Comparison of ENCODE assay signal across 1 cellular context in genomic region chr20:32681175-32682084, GRCh38.
TF ChIP-seq lines count a peak whose summit lies in the region.

No MANE protein-coding gene starts in this region.

TF ChIP-seq in HepG2, 621 proteins besides CTCF, POLR2A, EP300 and RAD21 (continued from another document and continues in another):
- TF ChIP-seq, protein P1, sequence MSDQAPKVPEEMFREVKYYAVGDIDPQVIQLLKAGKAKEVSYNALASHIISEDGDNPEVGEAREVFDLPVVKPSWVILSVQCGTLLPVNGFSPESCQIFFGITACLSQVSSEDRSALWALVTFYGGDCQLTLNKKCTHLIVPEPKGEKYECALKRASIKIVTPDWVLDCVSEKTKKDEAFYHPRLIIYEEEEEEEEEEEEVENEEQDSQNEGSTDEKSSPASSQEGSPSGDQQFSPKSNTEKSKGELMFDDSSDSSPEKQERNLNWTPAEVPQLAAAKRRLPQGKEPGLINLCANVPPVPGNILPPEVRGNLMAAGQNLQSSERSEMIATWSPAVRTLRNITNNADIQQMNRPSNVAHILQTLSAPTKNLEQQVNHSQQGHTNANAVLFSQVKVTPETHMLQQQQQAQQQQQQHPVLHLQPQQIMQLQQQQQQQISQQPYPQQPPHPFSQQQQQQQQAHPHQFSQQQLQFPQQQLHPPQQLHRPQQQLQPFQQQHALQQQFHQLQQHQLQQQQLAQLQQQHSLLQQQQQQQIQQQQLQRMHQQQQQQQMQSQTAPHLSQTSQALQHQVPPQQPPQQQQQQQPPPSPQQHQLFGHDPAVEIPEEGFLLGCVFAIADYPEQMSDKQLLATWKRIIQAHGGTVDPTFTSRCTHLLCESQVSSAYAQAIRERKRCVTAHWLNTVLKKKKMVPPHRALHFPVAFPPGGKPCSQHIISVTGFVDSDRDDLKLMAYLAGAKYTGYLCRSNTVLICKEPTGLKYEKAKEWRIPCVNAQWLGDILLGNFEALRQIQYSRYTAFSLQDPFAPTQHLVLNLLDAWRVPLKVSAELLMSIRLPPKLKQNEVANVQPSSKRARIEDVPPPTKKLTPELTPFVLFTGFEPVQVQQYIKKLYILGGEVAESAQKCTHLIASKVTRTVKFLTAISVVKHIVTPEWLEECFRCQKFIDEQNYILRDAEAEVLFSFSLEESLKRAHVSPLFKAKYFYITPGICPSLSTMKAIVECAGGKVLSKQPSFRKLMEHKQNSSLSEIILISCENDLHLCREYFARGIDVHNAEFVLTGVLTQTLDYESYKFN (CRISPR knock-in tag; conservative IDR thresholded peaks at IDR 0.05) = no peak
- TF ChIP-seq NR2F6 (IDR thresholded peaks at IDR 0.05) = peak; percentile 53
- no peak for TF ChIP-seq NR2F6 (CRISPR knock-in tag; IDR thresholded peaks at IDR 0.05)
- TF ChIP-seq, protein P2, sequence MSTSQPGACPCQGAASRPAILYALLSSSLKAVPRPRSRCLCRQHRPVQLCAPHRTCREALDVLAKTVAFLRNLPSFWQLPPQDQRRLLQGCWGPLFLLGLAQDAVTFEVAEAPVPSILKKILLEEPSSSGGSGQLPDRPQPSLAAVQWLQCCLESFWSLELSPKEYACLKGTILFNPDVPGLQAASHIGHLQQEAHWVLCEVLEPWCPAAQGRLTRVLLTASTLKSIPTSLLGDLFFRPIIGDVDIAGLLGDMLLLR (CRISPR knock-in tag; IDR thresholded peaks at IDR 0.05) = 0 out of 2 replicates have a peak, but pooled peaks have one; percentile 49
- TF ChIP-seq IRX3 (CRISPR knock-in tag; IDR thresholded peaks at IDR 0.05; ENCODE audit: borderline replicate concordance, low read depth) = peak; percentile 59; the same call in 1 of the 2 replicates
- no peak for TF ChIP-seq NR1H2 (CRISPR knock-in tag; IDR thresholded peaks at IDR 0.05; ENCODE audit: borderline replicate concordance, low read depth)
- TF ChIP-seq ZC3H4 (CRISPR knock-in tag; IDR thresholded peaks at IDR 0.05; ENCODE audit: borderline replicate concordance) = no peak
- TF ChIP-seq SMYD3 (CRISPR knock-in tag; IDR thresholded peaks at IDR 0.05) = no peak; the same call in 1 of the 2 replicates
- no peak for TF ChIP-seq ZBTB43 (CRISPR knock-in tag; conservative IDR thresholded peaks at IDR 0.05)
- no peak for TF ChIP-seq ZNF781 (CRISPR knock-in tag; IDR thresholded peaks at IDR 0.05; ENCODE audit: borderline replicate concordance, not compliant biosample characterization)
- no peak for TF ChIP-seq MBNL3 (CRISPR knock-in tag; conservative IDR thresholded peaks at IDR 0.05)
- TF ChIP-seq FOXK1 (CRISPR knock-in tag; IDR thresholded peaks at IDR 0.05; ENCODE audit: borderline replicate concordance, low read depth) = no peak
- no peak for TF ChIP-seq SRSF9 (IDR thresholded peaks at IDR 0.05; ENCODE audit: borderline replicate concordance, insufficient read depth, low read depth, low read length, poor library complexity, severe bottlenecking)
- TF ChIP-seq ELF3 (CRISPR knock-in tag; IDR thresholded peaks at IDR 0.05) = no peak
- no peak for TF ChIP-seq HES4 (CRISPR knock-in tag; IDR thresholded peaks at IDR 0.05; ENCODE audit: borderline replicate concordance)
- TF ChIP-seq AHR (CRISPR knock-in tag; IDR thresholded peaks at IDR 0.05) = 0 out of 2 replicates have a peak, but pooled peaks have one; percentile 21
- TF ChIP-seq KLF15 (CRISPR knock-in tag; IDR thresholded peaks at IDR 0.05; ENCODE audit: borderline replicate concordance) = no peak
- TF ChIP-seq, protein P3, sequence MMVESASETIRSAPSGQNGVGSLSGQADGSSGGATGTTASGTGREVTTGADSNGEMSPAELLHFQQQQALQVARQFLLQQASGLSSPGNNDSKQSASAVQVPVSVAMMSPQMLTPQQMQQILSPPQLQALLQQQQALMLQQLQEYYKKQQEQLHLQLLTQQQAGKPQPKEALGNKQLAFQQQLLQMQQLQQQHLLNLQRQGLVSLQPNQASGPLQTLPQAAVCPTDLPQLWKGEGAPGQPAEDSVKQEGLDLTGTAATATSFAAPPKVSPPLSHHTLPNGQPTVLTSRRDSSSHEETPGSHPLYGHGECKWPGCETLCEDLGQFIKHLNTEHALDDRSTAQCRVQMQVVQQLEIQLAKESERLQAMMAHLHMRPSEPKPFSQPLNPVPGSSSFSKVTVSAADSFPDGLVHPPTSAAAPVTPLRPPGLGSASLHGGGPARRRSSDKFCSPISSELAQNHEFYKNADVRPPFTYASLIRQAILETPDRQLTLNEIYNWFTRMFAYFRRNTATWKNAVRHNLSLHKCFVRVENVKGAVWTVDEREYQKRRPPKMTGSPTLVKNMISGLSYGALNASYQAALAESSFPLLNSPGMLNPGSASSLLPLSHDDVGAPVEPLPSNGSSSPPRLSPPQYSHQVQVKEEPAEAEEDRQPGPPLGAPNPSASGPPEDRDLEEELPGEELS (CRISPR knock-in tag; IDR thresholded peaks at IDR 0.05) = peak; percentile 50; the same call in 1 of the 2 replicates
- no peak for TF ChIP-seq HNF1A (IDR thresholded peaks at IDR 0.05; ENCODE audit: low read depth)
- no peak for TF ChIP-seq HNF1A (CRISPR knock-in tag; IDR thresholded peaks at IDR 0.05; ENCODE audit: borderline replicate concordance)
- TF ChIP-seq HMG20A (CRISPR knock-in tag; IDR thresholded peaks at IDR 0.05; ENCODE audit: borderline replicate concordance) = no peak
- no peak for TF ChIP-seq ZNF20 (CRISPR knock-in tag; IDR thresholded peaks at IDR 0.05)
- TF ChIP-seq ZSCAN25 (CRISPR knock-in tag; IDR thresholded peaks at IDR 0.05) = 0 out of 2 replicates have a peak, but pooled peaks have one; percentile 16
- TF ChIP-seq NFE2L1 (CRISPR knock-in tag; IDR thresholded peaks at IDR 0.05; ENCODE audit: borderline replicate concordance) = no peak
- TF ChIP-seq CENPT (CRISPR knock-in tag; IDR thresholded peaks at IDR 0.05; ENCODE audit: low read depth) = no peak
- TF ChIP-seq PBX3 (CRISPR knock-in tag; IDR thresholded peaks at IDR 0.05; ENCODE audit: borderline replicate concordance) = no peak
- TF ChIP-seq CCAR2 (optimal IDR thresholded peaks at IDR 0.05; ENCODE audit: low read depth, low read length) = no peak
- 0 out of 2 replicates have a peak, but pooled peaks have one; percentile 42 for TF ChIP-seq ARID2 (CRISPR knock-in tag; IDR thresholded peaks at IDR 0.05; ENCODE audit: borderline replicate concordance)
- peak; percentile 92; the same call in 1 of the 2 replicates for TF ChIP-seq ZNF605 (CRISPR knock-in tag; IDR thresholded peaks at IDR 0.05)
- TF ChIP-seq GTF2F1 (IDR thresholded peaks at IDR 0.05; ENCODE audit: low read length) = no peak
- no peak for TF ChIP-seq MED13 (CRISPR knock-in tag; IDR thresholded peaks at IDR 0.05)
- TF ChIP-seq, protein P4, sequence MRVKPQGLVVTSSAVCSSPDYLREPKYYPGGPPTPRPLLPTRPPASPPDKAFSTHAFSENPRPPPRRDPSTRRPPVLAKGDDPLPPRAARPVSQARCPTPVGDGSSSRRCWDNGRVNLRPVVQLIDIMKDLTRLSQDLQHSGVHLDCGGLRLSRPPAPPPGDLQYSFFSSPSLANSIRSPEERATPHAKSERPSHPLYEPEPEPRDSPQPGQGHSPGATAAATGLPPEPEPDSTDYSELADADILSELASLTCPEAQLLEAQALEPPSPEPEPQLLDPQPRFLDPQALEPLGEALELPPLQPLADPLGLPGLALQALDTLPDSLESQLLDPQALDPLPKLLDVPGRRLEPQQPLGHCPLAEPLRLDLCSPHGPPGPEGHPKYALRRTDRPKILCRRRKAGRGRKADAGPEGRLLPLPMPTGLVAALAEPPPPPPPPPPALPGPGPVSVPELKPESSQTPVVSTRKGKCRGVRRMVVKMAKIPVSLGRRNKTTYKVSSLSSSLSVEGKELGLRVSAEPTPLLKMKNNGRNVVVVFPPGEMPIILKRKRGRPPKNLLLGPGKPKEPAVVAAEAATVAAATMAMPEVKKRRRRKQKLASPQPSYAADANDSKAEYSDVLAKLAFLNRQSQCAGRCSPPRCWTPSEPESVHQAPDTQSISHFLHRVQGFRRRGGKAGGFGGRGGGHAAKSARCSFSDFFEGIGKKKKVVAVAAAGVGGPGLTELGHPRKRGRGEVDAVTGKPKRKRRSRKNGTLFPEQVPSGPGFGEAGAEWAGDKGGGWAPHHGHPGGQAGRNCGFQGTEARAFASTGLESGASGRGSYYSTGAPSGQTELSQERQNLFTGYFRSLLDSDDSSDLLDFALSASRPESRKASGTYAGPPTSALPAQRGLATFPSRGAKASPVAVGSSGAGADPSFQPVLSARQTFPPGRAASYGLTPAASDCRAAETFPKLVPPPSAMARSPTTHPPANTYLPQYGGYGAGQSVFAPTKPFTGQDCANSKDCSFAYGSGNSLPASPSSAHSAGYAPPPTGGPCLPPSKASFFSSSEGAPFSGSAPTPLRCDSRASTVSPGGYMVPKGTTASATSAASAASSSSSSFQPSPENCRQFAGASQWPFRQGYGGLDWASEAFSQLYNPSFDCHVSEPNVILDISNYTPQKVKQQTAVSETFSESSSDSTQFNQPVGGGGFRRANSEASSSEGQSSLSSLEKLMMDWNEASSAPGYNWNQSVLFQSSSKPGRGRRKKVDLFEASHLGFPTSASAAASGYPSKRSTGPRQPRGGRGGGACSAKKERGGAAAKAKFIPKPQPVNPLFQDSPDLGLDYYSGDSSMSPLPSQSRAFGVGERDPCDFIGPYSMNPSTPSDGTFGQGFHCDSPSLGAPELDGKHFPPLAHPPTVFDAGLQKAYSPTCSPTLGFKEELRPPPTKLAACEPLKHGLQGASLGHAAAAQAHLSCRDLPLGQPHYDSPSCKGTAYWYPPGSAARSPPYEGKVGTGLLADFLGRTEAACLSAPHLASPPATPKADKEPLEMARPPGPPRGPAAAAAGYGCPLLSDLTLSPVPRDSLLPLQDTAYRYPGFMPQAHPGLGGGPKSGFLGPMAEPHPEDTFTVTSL (CRISPR knock-in tag; IDR thresholded peaks at IDR 0.05; ENCODE audit: borderline replicate concordance) = no peak
